ENCODE assay signal across 16 cellular contexts in the genomic region with DNA sequence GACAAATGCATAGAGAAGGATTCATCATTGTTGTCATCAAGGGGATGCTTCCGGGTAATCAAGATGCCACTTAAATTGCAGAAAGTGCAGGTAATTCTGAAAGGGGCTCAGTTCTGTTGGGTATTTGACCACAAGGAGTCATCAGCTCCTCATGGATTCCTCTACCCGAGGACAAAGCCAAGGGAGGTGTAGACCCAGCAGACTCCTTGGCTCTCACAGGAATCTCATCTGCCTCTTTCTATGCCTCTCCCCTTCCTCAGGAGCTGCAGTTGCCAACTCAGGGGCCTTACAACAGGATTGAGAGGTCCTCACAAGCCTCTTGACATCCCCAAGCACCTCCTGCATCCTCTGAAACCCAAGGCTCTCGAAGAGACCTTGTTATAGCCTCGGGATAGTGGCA. TPM values are rescaled to one million over a fixed set of nuclear protein-coding genes. Genes with fewer than 3 reads are reported as not detected.
DNase-seq lines count a peak whose midpoint lies in the region; ATAC-seq and TF ChIP-seq lines count a peak whose summit lies in the region.
"Had no signal": no experiment of that assay in that cellular context is flagged by ENCODE, and none has a peak within 500 bp of the region (broad histone marks: within the 10 kb centered on the region; RNA-seq: fewer than 3 reads in every experiment).

No MANE protein-coding gene starts in this region.

- DNase-seq in HFFc6 (no peak), fibroblast of villous mesenchyme (ENCODE audit: low read depth) (no peak), psoas muscle (no peak), MV-4-11 (lab: John Stamatoyannopoulos, UW) (no peak), DMS 273 treated with DMSO at 0.1 percent for 48 hours (lab: John Stamatoyannopoulos, UW) (no peak), RPMI8226 (no peak)
- DNase-seq: activated B cell treated with CpG ODN at 0.5 μM for 24 hours; immature natural killer cell; NCI-H1105 treated with DMSO at 0.1 percent for 48 hours; stimulated activated CD4-positive, alpha-beta T cell treated with anti-CD3 and anti-CD28 coated beads, Interleukin-1b, Interleukin-23, amount 100 ng/mL, for 48 hours; T-cell had no signal

- no peaks in the 10 kb centered on the region for H3K4me1 ChIP-seq in psoas muscle

- ATAC-seq in psoas muscle (peak; percentile 52 to 69 (median 60)), HG03378 (IDR thresholded peaks at IDR 0.05; ENCODE audit: unreplicated experiment) (no peak)

- peak; percentile 21; the same call in 1 of the 2 replicates for TF ChIP-seq CTCF in HFFc6 (IDR thresholded peaks at IDR 0.05)
- TF ChIP-seq CTCF in VCaP (conservative IDR thresholded peaks at IDR 0.05) = 0 out of 2 replicates have a peak, but pooled peaks have one; percentile 30
- peak; percentile 26 for TF ChIP-seq CTCF in fibroblast of villous mesenchyme (IDR thresholded peaks at IDR 0.05; ENCODE audit: insufficient read depth, low read depth, low read length)
- TF ChIP-seq CTCF in psoas muscle (IDR thresholded peaks at IDR 0.05) = no peak

- no peak overlapping the region for H3K4me3 Mint-ChIP-seq in HFFc6
- H3K4me3 Mint-ChIP-seq: activated B cell treated with CpG ODN at 0.5 μM for 24 hours, immature natural killer cell, neural crest cell, T-cell had no signal

- no peaks in the 10 kb centered on the region for H3K27me3 Mint-ChIP-seq in HFFc6 (ENCODE audit: insufficient read depth)

- intact Hi-C loops in psoas muscle (cut with DNase I) = no loop called here

- H3K9me3 Mint-ChIP-seq in HFFc6 = no peaks in the 10 kb centered on the region
- H3K9me3 Mint-ChIP-seq: activated B cell treated with CpG ODN at 0.5 μM for 24 hours; activated T-helper 2 cell treated with anti-CD3 and anti-CD28 coated beads, Interferon-gamma antibody, Interleukin-2, Interleukin-4, amounts not matched to agents 10 μg/mL and 5 μg/mL and 100 μg/mL, durations not matched to agents 14 hours and 24 hours and 36 hours; immature natural killer cell; T-cell had no signal

- H3K9me3 ChIP-seq in psoas muscle = no peaks in the 10 kb centered on the region

- no peaks in the 10 kb centered on the region for H3K36me3 ChIP-seq in psoas muscle (ENCODE audit: insufficient read depth in 1 of 2, low read depth in 1 of 2)

- H3K4me1 Mint-ChIP-seq in HFFc6 (ENCODE audit: low read depth) = peaks cover 32% of the 10 kb centered on the region
- H3K4me1 Mint-ChIP-seq: activated B cell treated with CpG ODN at 0.5 μM for 24 hours, immature natural killer cell, T-cell had no signal

- H3K27ac Mint-ChIP-seq in HFFc6 = peak overlapping the region; percentile 75
- H3K27ac Mint-ChIP-seq: activated B cell treated with CpG ODN at 0.5 μM for 24 hours; activated T-helper 2 cell treated with anti-CD3 and anti-CD28 coated beads, Interferon-gamma antibody, Interleukin-2, Interleukin-4, amounts not matched to agents 10 μg/mL and 5 μg/mL and 100 μg/mL, durations not matched to agents 14 hours and 24 hours and 36 hours; immature natural killer cell; T-cell had no signal

- no peaks in the 10 kb centered on the region for H3K36me3 Mint-ChIP-seq in HFFc6 (ENCODE audit: low read depth)
- H3K36me3 Mint-ChIP-seq: immature natural killer cell, T-cell had no signal

- H3K27me3 ChIP-seq in psoas muscle (ENCODE audit: insufficient read depth in 3 of 3, low read length in 2 of 3) = no peaks in the 10 kb centered on the region

- WGBS in psoas muscle, 3 donors = 91 to 95% (median 92%) methylated on average over 4 of the region's 4 CpGs

- no peak overlapping the region for H3K27ac ChIP-seq in VCaP
- peak overlapping the region; percentile 56 for H3K27ac ChIP-seq in psoas muscle

- H3K4me3 ChIP-seq in fibroblast of villous mesenchyme (ENCODE audit: low read depth, low read length) (no peak overlapping the region), psoas muscle (no peak overlapping the region)

RNA-seq across cellular contexts. Expression of a gene that starts 44.0 kb away (rescaled TPM):
- under 1 TPM in 2 of 6 experiments, not detected in 4; 0.33 TPM for total RNA-seq in HFFc6 (2021; fragmentation: NEBNext Ultra II Directional; extraction: Animal tissue kit (Norgen Biotek cat#: 25700))
- total RNA-seq in fibroblast of villous mesenchyme = under 0.01 TPM in 1 of 2 replicates, not detected in the other
- total RNA-seq in psoas muscle = 10 to 100 TPM in 2 of 4 donors, 1 to 10 TPM in 2; 4.6 to 24.3 (median 10.0) TPM
- 1 to 10 TPM; 2.1 to 4.8 (median 3.0) TPM for polyA plus RNA-seq in psoas muscle
- total RNA-seq: activated B cell treated with CpG ODN at 0.5 μM for 24 hours; activated T-helper 2 cell treated with anti-CD3 and anti-CD28 coated beads, Interferon-gamma antibody, Interleukin-2, Interleukin-4, amounts not matched to agents 10 μg/mL and 5 μg/mL and 100 μg/mL, durations not matched to agents 14 hours and 24 hours and 36 hours; neural crest cell; temporal lobe had no signal
- polyA plus RNA-seq: immature natural killer cell had no signal
